In genomic region chr6:133707456-133707855, GRCh38 we compare ENCODE assay signal across 8 cellular contexts.
DNase-seq lines count a peak whose midpoint lies in the region; TF ChIP-seq lines count a peak whose summit lies in the region.

No MANE protein-coding gene starts in this region.

- no peak overlapping the region for H3K27ac ChIP-seq in HEK293 (ENCODE audit: extremely low read depth, low read depth, low read length)

- CTCF ChIA-PET in HEK293 (lab: Yijun Ruan, JAX): interaction anchor here (0.5 to 1.4 kb wide), 6 partner anchors 20 to 358 kb away, joined by 3 to 4 read pairs (median 3); no protein-coding TSS in a partner anchor

- no peak overlapping the region for H3K4me3 ChIP-seq in HEK293 (ENCODE audit: low read depth, low read length)
- H3K4me3 ChIP-seq in fibroblast of the aortic adventitia (ENCODE audit: low read depth, low read length): no peak overlapping the region

- DNase-seq in EH (ENCODE audit: low read depth): peak; percentile 94
- DNase-seq in NOMO-1 treated with DMSO at 0.1 percent for 48 hours (lab: John Stamatoyannopoulos, UW; ENCODE audit: unreplicated experiment): peak; percentile 15
- DNase-seq in fibroblast of the aortic adventitia (ENCODE audit: low read depth): peak; percentile 86
- no peak for DNase-seq in effector CD4-positive, alpha-beta T cell
- no peak for DNase-seq in NCI-H2196 treated with DMSO at 0.1 percent for 48 hours (lab: John Stamatoyannopoulos, UW; ENCODE audit: unreplicated experiment)
- DNase-seq in NCI-H345 (lab: John Stamatoyannopoulos, UW): no peak
- no peak for DNase-seq in T-helper 9 cell

- TF ChIP-seq CTCF in HEK293 (tag by site-specific recombination; IDR thresholded peaks at IDR 0.05) (no peak), fibroblast of the aortic adventitia (IDR thresholded peaks at IDR 0.05; ENCODE audit: insufficient read depth, low read length) (no peak)

- H3K36me3 ChIP-seq in HEK293 (ENCODE audit: control insufficient read depth in 2 of 2, insufficient read depth in 1 of 2, low read length in 2 of 2): no peaks in the 10 kb centered on the region

- POLR2A ChIA-PET in HEK293 (lab: Yijun Ruan, JAX): interaction anchor here (0.6 kb wide), 1 partner anchor 575 kb away, joined by 6 read pairs; no protein-coding TSS in a partner anchor

- no peaks in the 10 kb centered on the region for H3K4me1 ChIP-seq in HEK293 (ENCODE audit: control insufficient read depth, insufficient read depth, low read length)

- no peaks in the 10 kb centered on the region for H3K9me3 ChIP-seq in HEK293 (ENCODE audit: control insufficient read depth, insufficient read depth, low read depth, low read length)

TF ChIP-seq in HEK293, 187 proteins besides CTCF, POLR2A, EP300 and RAD21:
- no peak for TF ChIP-seq KLF8 (tag by site-specific recombination; IDR thresholded peaks at IDR 0.05)
- 0 out of 2 replicates have a peak, but pooled peaks have one; percentile 30 for TF ChIP-seq GFI1B (tag by site-specific recombination; IDR thresholded peaks at IDR 0.05)
- no peak for TF ChIP-seq ZBTB7A (tag by site-specific recombination; IDR thresholded peaks at IDR 0.05; ENCODE audit: low read depth)
- TF ChIP-seq KLF7 (tag by site-specific recombination; IDR thresholded peaks at IDR 0.05; ENCODE audit: borderline replicate concordance): no peak

Comparison
In these comparisons a context has a peak if more than half of its experiments do, and no peak if none do; other contexts are left out.
1. DNase-seq: peak in EH (single experiment), NOMO-1 treated with DMSO at 0.1 percent for 48 hours (single experiment) and fibroblast of the aortic adventitia (single experiment); none in effector CD4-positive, alpha-beta T cell (single experiment), NCI-H2196 treated with DMSO at 0.1 percent for 48 hours (single experiment), NCI-H345 (single experiment) and T-helper 9 cell (single experiment).